ENCODE assay signal across 8 cellular contexts in the genomic region with DNA sequence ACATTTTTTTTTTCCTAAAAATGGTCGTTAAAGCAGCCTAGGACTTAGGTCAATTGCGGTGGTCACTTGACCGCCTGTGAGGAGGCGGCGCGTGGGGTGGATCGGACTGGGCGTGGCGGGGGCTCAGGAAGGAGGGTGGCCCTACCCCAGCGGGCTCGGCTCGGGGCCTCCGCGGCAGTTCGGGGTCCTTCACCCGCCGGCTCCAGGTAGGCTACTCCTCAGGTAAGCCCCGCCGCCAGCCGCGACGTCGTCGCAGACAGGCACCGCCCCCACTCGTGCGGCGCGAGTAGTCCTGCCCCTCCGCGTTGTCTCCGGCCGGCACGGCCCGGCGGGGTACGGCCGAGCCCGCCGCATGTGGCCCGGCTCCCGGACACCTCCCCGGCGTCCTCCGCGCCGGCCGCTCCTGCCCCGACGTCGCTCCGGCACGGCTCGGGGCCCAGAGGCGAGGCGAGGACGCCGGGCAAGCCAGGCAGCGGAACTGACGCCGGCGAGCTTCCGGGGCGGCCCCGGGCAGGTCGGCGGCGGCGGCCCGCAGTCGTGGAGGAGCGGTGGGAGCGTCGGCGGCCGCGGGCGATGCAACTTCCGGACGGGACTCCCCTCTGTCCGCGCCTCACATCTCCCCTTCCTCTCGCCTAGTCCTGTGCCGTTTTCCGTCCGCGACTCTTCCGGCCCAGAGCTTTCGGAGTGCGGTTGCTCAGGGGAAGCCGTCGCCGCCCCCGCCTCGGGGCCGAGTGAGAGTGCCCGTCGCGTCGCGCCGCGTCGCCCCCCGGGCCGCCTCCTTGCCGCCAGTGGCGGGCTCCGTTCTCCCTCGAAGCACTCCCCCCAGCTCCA. TPM values are rescaled to one million over a fixed set of nuclear protein-coding genes. Genes with fewer than 3 reads are reported as not detected.
A peak's percentile ranks its signal among the peaks of the same experiment; 100 is the strongest.
DNase-seq lines count a peak whose midpoint lies in the region; ATAC-seq, FAIRE-seq and TF ChIP-seq lines count a peak whose summit lies in the region.

A gene (plus strand): TSS at position 513 of the 831 bp plus-strand sequence. CDS start 322 bp downstream, outside the sequence.

- H3K27me3 Mint-ChIP-seq in activated B cell treated with CpG ODN at 0.5 μM for 24 hours (no peaks in the 10 kb centered on the region), immature natural killer cell (ENCODE audit: low read depth in 3 of 3) (peaks cover 8 to 11% (median 9%) of the 10 kb centered on the region in 3 donors)

- H3K9me3 Mint-ChIP-seq in activated B cell treated with CpG ODN at 0.5 μM for 24 hours (no peaks in the 10 kb centered on the region), immature natural killer cell (no peaks in the 10 kb centered on the region)

- intact Hi-C loops in activated B cell treated with CpG ODN at 0.5 μM for 24 hours (cut with micrococcal nuclease) = loop anchor here (1.0 to 5.0 kb wide), 7 partner anchors 11 to 456 kb away; a partner anchor contains a TSS

- POLR2A ChIA-PET in AG04450 (lab: Yijun Ruan, JAX) (interaction anchor here (0.8 to 1.1 kb wide), 3 partner anchors 12 to 153 kb away, joined by 3 to 5 read pairs (median 3); a partner anchor contains a TSS), activated B cell treated with CpG ODN at 0.5 μM for 24 hours (lab: Charles Lee) (interaction anchor here (0.6 to 2.7 kb wide), 22 partner anchors 9 to 1582 kb away, joined by 3 to 25 read pairs (median 4); a partner anchor contains a TSS)

- H3K36me3 Mint-ChIP-seq in activated B cell treated with CpG ODN at 0.5 μM for 24 hours (ENCODE audit: low read depth) (peaks cover 2% of the 10 kb centered on the region), immature natural killer cell (no peaks in the 10 kb centered on the region)

- peaks cover 28% of the 10 kb centered on the region for H3K4me1 Mint-ChIP-seq in activated B cell treated with CpG ODN at 0.5 μM for 24 hours
- H3K4me1 Mint-ChIP-seq in immature natural killer cell = peaks cover 27 to 54% of the 10 kb centered on the region in 2 donors

- no peak for FAIRE-seq in bronchial epithelial cell (lab: Jason Lieb, UNC)

- TF ChIP-seq CTCF in AG04450 (IDR thresholded peaks at IDR 0.05; ENCODE audit: low read depth, low read length) (no peak), activated B cell treated with CpG ODN at 0.5 μM for 24 hours (IDR thresholded peaks at IDR 0.05) (no peak), bronchial epithelial cell (IDR thresholded peaks at IDR 0.05; ENCODE audit: insufficient read depth, low read length, severe bottlenecking) (no peak)

- H3K4me3 ChIP-seq in AG04450 (ENCODE audit: low read depth, low read length) (peak within 1 kb of the TSS; percentile 83), bronchial epithelial cell (ENCODE audit: low read depth, low read length) (peak within 1 kb of the TSS; percentile 91)

- H3K27me3 ChIP-seq in AG04450 (ENCODE audit: control insufficient read depth, insufficient read depth, low read length) (no peaks in the 10 kb centered on the region), bronchial epithelial cell (ENCODE audit: control insufficient read depth, insufficient read depth, low read length) (no peaks in the 10 kb centered on the region)

- H3K4me3 Mint-ChIP-seq in activated B cell treated with CpG ODN at 0.5 μM for 24 hours (peak within 1 kb of the TSS; percentile 91), immature natural killer cell (peak within 1 kb of the TSS; percentile 92 to 97 (median 96))

- H3K27ac Mint-ChIP-seq in activated B cell treated with CpG ODN at 0.5 μM for 24 hours (peak within 1 kb of the TSS; percentile 91), immature natural killer cell (peak within 1 kb of the TSS; percentile 96 to 99 (median 98))

- ATAC-seq in GM19023 (IDR thresholded peaks at IDR 0.05; ENCODE audit: unreplicated experiment) (peak; percentile 85), HG03175 (IDR thresholded peaks at IDR 0.05; ENCODE audit: unreplicated experiment) (peak; percentile 80), activated B cell treated with CpG ODN at 0.5 μM for 24 hours (ENCODE audit: low read depth) (peak; percentile 91)

- DNase-seq in AG04450 (ENCODE audit: low read depth, low spot score) = peak; percentile 23
- peak; percentile 83 for DNase-seq in NCI-H2227 treated with DMSO at 0.1 percent for 48 hours (lab: John Stamatoyannopoulos, UW)
- peak; percentile 86 for DNase-seq in activated B cell treated with CpG ODN at 0.5 μM for 24 hours
- DNase-seq in bronchial epithelial cell (ENCODE audit: low read depth) = peak; percentile 67
- peak; percentile 90 to 91 (median 91) for DNase-seq in immature natural killer cell
- DNase-seq in smooth muscle cell of the brain vasculature (ENCODE audit: low read depth, low spot score) = peak; percentile 20

- H3K36me3 ChIP-seq in bronchial epithelial cell (ENCODE audit: control insufficient read depth, insufficient read depth, low read length) = no peaks in the 10 kb centered on the region

- CTCF ChIA-PET in AG04450 (lab: Charles Lee) = no interaction called here
- CTCF ChIA-PET in activated B cell treated with CpG ODN at 0.5 μM for 24 hours (lab: Charles Lee) = interaction anchor here (1.6 kb wide), 1 partner anchor 49 kb away, joined by 5 read pairs; no protein-coding TSS in a partner anchor

- H3K9me3 ChIP-seq in AG04450 (ENCODE audit: control insufficient read depth, insufficient read depth, low read length) = no peaks in the 10 kb centered on the region

- peak within 1 kb of the TSS; percentile 76 for H3K27ac ChIP-seq in AG04450 (ENCODE audit: low read depth, low read length)

RNA-seq across cellular contexts. Expression of the gene that starts here (rescaled TPM):
- polyA plus RNA-seq in AG04450 (2011; rRNA removed) (21.4 and 22.5 TPM in 2 replicates), immature natural killer cell (10 to 100 TPM in 1 of 3 donors, 1 to 10 TPM in 2; 6.9 to 12.8 (median 9.3) TPM)
- polyA minus RNA-seq in AG04450 (2011; rRNA and poly(A)+ RNA removed) = 86.1 and 95.4 TPM in 2 replicates
- total RNA-seq in activated B cell treated with CpG ODN at 0.5 μM for 24 hours (30.7 and 37.2 TPM in 2 replicates), bronchial epithelial cell (9.5 and 9.6 TPM in 2 replicates)

Comparison
In these comparisons a context has a peak if more than half of its experiments do, and no peak if none do; other contexts are left out.
1. Peak in every context shown above with its lines: DNase-seq, ATAC-seq, H3K4me3 ChIP-seq and H3K27ac ChIP-seq.
2. DNase-seq: peak in every context shown above with its lines; median percentile 91 in immature natural killer cell; 86 in activated B cell treated with CpG ODN at 0.5 μM for 24 hours; 83 in NCI-H2227 treated with DMSO at 0.1 percent for 48 hours; 67 in bronchial epithelial cell; 23 in AG04450; 20 in smooth muscle cell of the brain vasculature.